In genomic region chr7:100799037-100799896, GRCh38 we compare ENCODE assay signal across 8 cellular contexts. TPM values are rescaled to one million over a fixed set of nuclear protein-coding genes. Genes with fewer than 3 reads are reported as not detected.
DNase-seq lines count a peak whose midpoint lies in the region; ATAC-seq and TF ChIP-seq lines count a peak whose summit lies in the region.

No MANE protein-coding gene starts in this region.

- no peaks in the 10 kb centered on the region for H3K36me3 ChIP-seq in transverse colon

- ATAC-seq in GM19467 (IDR thresholded peaks at IDR 0.05; ENCODE audit: unreplicated experiment) = no peak

- H3K27ac ChIP-seq in AG04450 (ENCODE audit: low read depth, low read length) (no peak overlapping the region), transverse colon (no peak overlapping the region)

- H3K4me1 ChIP-seq in transverse colon = peaks cover 23 to 43% (median 26%) of the 10 kb centered on the region in 4 donors

- H3K9me3 ChIP-seq in AG04450 (ENCODE audit: control insufficient read depth, insufficient read depth, low read length) (no peaks in the 10 kb centered on the region), transverse colon (no peaks in the 10 kb centered on the region)

- DNase-seq in AG04450 (ENCODE audit: low read depth, low spot score) = no peak
- DNase-seq in NCI-H82 (lab: John Stamatoyannopoulos, UW) = peak; percentile 82
- DNase-seq in activated CD8-positive, alpha-beta memory T cell treated with anti-CD3 and anti-CD28 coated beads for 48 hours (ENCODE audit: low read depth in 2 of 3, low spot score in 2 of 3) = peak; percentile 15 to 34 (median 16)
- DNase-seq in fibroblast of gingiva (ENCODE audit: low read depth) = peak; percentile 56
- DNase-seq in non-pigmented ciliary epithelial cell (ENCODE audit: low read depth) = peak; percentile 13
- peak; percentile 73 for DNase-seq in transverse colon

- H3K4me3 ChIP-seq in AG04450 (ENCODE audit: low read depth, low read length) (no peak overlapping the region), transverse colon (no peak overlapping the region)

- no peak for TF ChIP-seq POLR2A in transverse colon (IDR thresholded peaks at IDR 0.05)

- TF ChIP-seq EP300 in transverse colon (IDR thresholded peaks at IDR 0.05; ENCODE audit: low read depth) = no peak

- WGBS in transverse colon (ENCODE audit: low coverage in 1 of 2), 2 donors = 7 to 15% methylated on average over 13 to 14 of the region's 14 CpGs

- CTCF ChIA-PET in AG04450 (lab: Charles Lee) = interaction anchor here (0.6 to 2.4 kb wide), 10 partner anchors 15 to 393 kb away, joined by 3 to 22 read pairs (median 3); partner anchors contain the start of genes EPHB4 and SLC12A9

- intact Hi-C loops in transverse colon (cut with DNase I; ENCODE audit: low total_unique reads) = loop anchor here (2.0 kb wide), 1 partner anchor 54 kb away; the partner anchor contains the start of gene SLC12A9

- no peaks in the 10 kb centered on the region for H3K27me3 ChIP-seq in AG04450 (ENCODE audit: control insufficient read depth, insufficient read depth, low read length)
- peaks cover 8% of the 10 kb centered on the region for H3K27me3 ChIP-seq in transverse colon

- peak; percentile 73 for TF ChIP-seq CTCF in AG04450 (IDR thresholded peaks at IDR 0.05; ENCODE audit: low read depth, low read length)
- TF ChIP-seq CTCF in GM12874 (IDR thresholded peaks at IDR 0.05; ENCODE audit: insufficient read depth, low read depth, low read length) = peak; percentile 84
- peak; percentile 65 to 86 (median 73) for TF ChIP-seq CTCF in transverse colon (IDR thresholded peaks at IDR 0.05)

- in situ Hi-C loops in transverse colon (cut with MboI; ENCODE audit: low pct_ligation_motif_present in 1 of 4, low pct_unique_long_range_greater_than_20kb in 1 of 4, low sequenced_read_pairs in 3 of 4) = loop anchor here in 1 of 4 donors (10.0 to 25.0 kb wide), 2 partner anchors 56 to 263 kb away; partner anchors contain the start of gene SLC12A9

- POLR2A ChIA-PET in AG04450 (lab: Yijun Ruan, JAX) = interaction anchor here (0.5 to 1.0 kb wide), 2 partner anchors 53 to 183 kb away, joined by 3 read pairs; partner anchors contain the start of gene SLC12A9

RNA-seq across cellular contexts. Expression of gene EPHB4, which starts 28.1 kb away (rescaled TPM):
- polyA plus RNA-seq in AG04450 (2011; rRNA removed) = 43.8 and 46.5 TPM in 2 replicates
- polyA minus RNA-seq in AG04450 (2011; rRNA and poly(A)+ RNA removed) = 85.2 and 108 TPM in 2 replicates
- 10 to 100 TPM; 23.2 to 95.5 (median 43.5) TPM for total RNA-seq in transverse colon

RNA-seq across cellular contexts. Expression of gene SLC12A9, which starts 53.2 kb away (rescaled TPM):
- polyA plus RNA-seq in AG04450 (2011; rRNA removed) = 10.8 and 11.2 TPM in 2 replicates
- 16.0 and 17.3 TPM in 2 replicates for polyA minus RNA-seq in AG04450 (2011; rRNA and poly(A)+ RNA removed)
- 10 to 100 TPM; 21.0 to 46.2 (median 23.1) TPM for total RNA-seq in transverse colon
